In genomic region chr18:2982452-2983172, GRCh38 we compare ENCODE assay signal across 1 cellular context.
A peak's percentile ranks its signal among the peaks of the same experiment; 100 is the strongest.
TF ChIP-seq lines count a peak whose summit lies in the region.

No MANE protein-coding gene starts in this region.

TF ChIP-seq in HepG2, 621 proteins besides CTCF, POLR2A, EP300 and RAD21 (continued from another document and continues in another):
- no peak for TF ChIP-seq RNF219 (CRISPR knock-in tag; IDR thresholded peaks at IDR 0.05)
- peak; percentile 59; the same call in 1 of the 2 replicates for TF ChIP-seq FOXP4 (CRISPR knock-in tag; IDR thresholded peaks at IDR 0.05)
- TF ChIP-seq ZNF362 (CRISPR knock-in tag; IDR thresholded peaks at IDR 0.05; ENCODE audit: borderline replicate concordance): peak; percentile 35; the same call in 1 of the 2 replicates
- 0 out of 2 replicates have a peak, but pooled peaks have one; percentile 8 for TF ChIP-seq RXRB (CRISPR knock-in tag; IDR thresholded peaks at IDR 0.05; ENCODE audit: borderline replicate concordance)
- TF ChIP-seq TFE3 (CRISPR knock-in tag; IDR thresholded peaks at IDR 0.05): peak; percentile 74
- TF ChIP-seq SSRP1 (CRISPR knock-in tag; IDR thresholded peaks at IDR 0.05): peak; percentile 41; the same call in 1 of the 2 replicates
- TF ChIP-seq ZMYM4 (CRISPR knock-in tag; IDR thresholded peaks at IDR 0.05): peak; percentile 48; the same call in 1 of the 2 replicates
- 0 out of 2 replicates have a peak, but pooled peaks have one; percentile 14 for TF ChIP-seq ARID5B (CRISPR knock-in tag; IDR thresholded peaks at IDR 0.05)
- TF ChIP-seq LCORL (IDR thresholded peaks at IDR 0.05): no peak
- peak; percentile 62; the same call in 1 of the 2 replicates for TF ChIP-seq LCORL (CRISPR knock-in tag; IDR thresholded peaks at IDR 0.05)
- no peak for TF ChIP-seq HCFC1 (IDR thresholded peaks at IDR 0.05; ENCODE audit: low read depth, low read length)
- TF ChIP-seq ZNF331 (CRISPR knock-in tag; IDR thresholded peaks at IDR 0.05): no peak
- TF ChIP-seq ZNF232 (CRISPR knock-in tag; IDR thresholded peaks at IDR 0.05; ENCODE audit: borderline replicate concordance): no peak
- no peak for TF ChIP-seq SOX6 (IDR thresholded peaks at IDR 0.05)
- peak; percentile 29; the same call in 1 of the 2 replicates for TF ChIP-seq SOX6 (CRISPR knock-in tag; IDR thresholded peaks at IDR 0.05)
- TF ChIP-seq MED1 (CRISPR knock-in tag; IDR thresholded peaks at IDR 0.05): peak; percentile 42; the same call in 1 of the 2 replicates
- TF ChIP-seq HNF1A (IDR thresholded peaks at IDR 0.05; ENCODE audit: low read depth): peak; percentile 80
- peak; percentile 67; the same call in 1 of the 2 replicates for TF ChIP-seq HNF1A (CRISPR knock-in tag; IDR thresholded peaks at IDR 0.05; ENCODE audit: borderline replicate concordance)
- TF ChIP-seq ZNF143 (CRISPR knock-in tag; IDR thresholded peaks at IDR 0.05): no peak
- peak; percentile 31; the same call in 1 of the 2 replicates for TF ChIP-seq BCL6 (CRISPR knock-in tag; IDR thresholded peaks at IDR 0.05)
- no peak for TF ChIP-seq SOX13 (IDR thresholded peaks at IDR 0.05)
- TF ChIP-seq SOX13 (CRISPR knock-in tag; conservative IDR thresholded peaks at IDR 0.05 in 1 of 2, IDR thresholded peaks at IDR 0.05 in 1 of 2): peak in 1 of 2 experiments; percentile 47; a peak in 1 of 4 replicates
- 0 out of 2 replicates have a peak, but pooled peaks have one; percentile 9 for TF ChIP-seq HOMEZ (CRISPR knock-in tag; IDR thresholded peaks at IDR 0.05; ENCODE audit: low read depth)
- TF ChIP-seq AKNA (CRISPR knock-in tag; IDR thresholded peaks at IDR 0.05; ENCODE audit: borderline replicate concordance): no peak
- TF ChIP-seq SAP130 (CRISPR knock-in tag; IDR thresholded peaks at IDR 0.05; ENCODE audit: low read depth): peak; percentile 51
- TF ChIP-seq NR2F6 (IDR thresholded peaks at IDR 0.05): no peak
- 0 out of 2 replicates have a peak, but pooled peaks have one; percentile 18 for TF ChIP-seq NR2F6 (CRISPR knock-in tag; IDR thresholded peaks at IDR 0.05)
- TF ChIP-seq ZNF816 (CRISPR knock-in tag; IDR thresholded peaks at IDR 0.05; ENCODE audit: borderline replicate concordance): no peak
- no peak for TF ChIP-seq NFATC3 (CRISPR knock-in tag; IDR thresholded peaks at IDR 0.05)
- no peak for TF ChIP-seq PAX8 (CRISPR knock-in tag; IDR thresholded peaks at IDR 0.05; ENCODE audit: borderline replicate concordance)
- TF ChIP-seq TIGD3 (CRISPR knock-in tag; IDR thresholded peaks at IDR 0.05; ENCODE audit: borderline replicate concordance): no peak
